In the genomic region with DNA sequence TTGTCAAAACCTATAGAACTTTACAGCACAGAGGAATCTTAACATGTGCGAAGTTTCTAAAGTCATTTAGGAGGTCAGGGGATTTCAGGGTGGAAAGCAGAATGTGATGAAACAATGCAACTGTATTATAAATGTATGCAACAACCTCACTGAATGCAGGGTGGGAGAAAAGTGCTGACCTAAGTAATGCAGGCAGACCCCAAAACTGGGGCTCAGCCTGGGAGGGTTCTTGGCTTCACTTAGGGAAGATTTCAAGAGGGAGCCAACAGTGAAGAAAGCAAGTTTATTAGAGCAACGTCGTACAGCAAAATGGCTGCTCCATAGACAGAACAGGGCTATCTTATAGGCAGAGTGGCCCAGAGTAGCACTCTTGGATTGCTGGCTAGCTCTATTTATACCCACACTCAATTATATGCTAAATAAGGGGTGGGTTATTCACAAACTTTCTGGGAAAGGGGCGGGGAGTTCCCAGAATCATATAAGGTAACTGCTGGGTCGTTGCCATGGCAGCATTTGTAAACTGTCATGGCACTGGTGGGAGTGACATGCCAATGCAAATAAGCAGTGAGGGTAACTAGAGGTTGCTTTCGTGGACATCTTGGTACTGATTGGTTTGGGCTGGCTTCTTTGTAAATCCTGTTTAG, we compare ENCODE assay signal across 2 cellular contexts.
TF ChIP-seq lines count a peak whose summit lies in the region.

No MANE protein-coding gene starts in this region.

TF ChIP-seq in A549, 52 proteins besides CTCF, POLR2A, EP300 and RAD21:
- TF ChIP-seq MAFK (IDR thresholded peaks at IDR 0.05; ENCODE audit: partially characterized antibody) = peak; percentile 16
- no peak for TF ChIP-seq HDAC2 (IDR thresholded peaks at IDR 0.05)
- TF ChIP-seq, protein P1, sequence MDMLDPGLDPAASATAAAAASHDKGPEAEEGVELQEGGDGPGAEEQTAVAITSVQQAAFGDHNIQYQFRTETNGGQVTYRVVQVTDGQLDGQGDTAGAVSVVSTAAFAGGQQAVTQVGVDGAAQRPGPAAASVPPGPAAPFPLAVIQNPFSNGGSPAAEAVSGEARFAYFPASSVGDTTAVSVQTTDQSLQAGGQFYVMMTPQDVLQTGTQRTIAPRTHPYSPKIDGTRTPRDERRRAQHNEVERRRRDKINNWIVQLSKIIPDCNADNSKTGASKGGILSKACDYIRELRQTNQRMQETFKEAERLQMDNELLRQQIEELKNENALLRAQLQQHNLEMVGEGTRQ (IDR thresholded peaks at IDR 0.05) = no peak
- TF ChIP-seq GATA3 (IDR thresholded peaks at IDR 0.05; ENCODE audit: borderline replicate concordance) = no peak
- no peak for TF ChIP-seq ELK1 (IDR thresholded peaks at IDR 0.05; ENCODE audit: low read depth, low read length)
- no peak for TF ChIP-seq ZFP36 (IDR thresholded peaks at IDR 0.05; ENCODE audit: borderline replicate concordance, partially characterized antibody)

TF ChIP-seq in K562, 482 proteins besides CTCF, POLR2A, EP300 and RAD21 (continues in another document):
- no peak for TF ChIP-seq ZNF12 (CRISPR knock-in tag; IDR thresholded peaks at IDR 0.05)
- no peak for TF ChIP-seq NCOA2 (IDR thresholded peaks at IDR 0.05; ENCODE audit: partially characterized antibody in 2 of 2)
- TF ChIP-seq ZNF586 (CRISPR knock-in tag; conservative IDR thresholded peaks at IDR 0.05) = no peak
- TF ChIP-seq RBM34 (IDR thresholded peaks at IDR 0.05; ENCODE audit: borderline replicate concordance, insufficient read depth, low read length) = no peak
- no peak for TF ChIP-seq ESRRA (IDR thresholded peaks at IDR 0.05; ENCODE audit: borderline replicate concordance, low read depth)
- no peak for TF ChIP-seq ZC3H4 (CRISPR knock-in tag; IDR thresholded peaks at IDR 0.05; ENCODE audit: borderline replicate concordance)
- TF ChIP-seq, protein P2, sequence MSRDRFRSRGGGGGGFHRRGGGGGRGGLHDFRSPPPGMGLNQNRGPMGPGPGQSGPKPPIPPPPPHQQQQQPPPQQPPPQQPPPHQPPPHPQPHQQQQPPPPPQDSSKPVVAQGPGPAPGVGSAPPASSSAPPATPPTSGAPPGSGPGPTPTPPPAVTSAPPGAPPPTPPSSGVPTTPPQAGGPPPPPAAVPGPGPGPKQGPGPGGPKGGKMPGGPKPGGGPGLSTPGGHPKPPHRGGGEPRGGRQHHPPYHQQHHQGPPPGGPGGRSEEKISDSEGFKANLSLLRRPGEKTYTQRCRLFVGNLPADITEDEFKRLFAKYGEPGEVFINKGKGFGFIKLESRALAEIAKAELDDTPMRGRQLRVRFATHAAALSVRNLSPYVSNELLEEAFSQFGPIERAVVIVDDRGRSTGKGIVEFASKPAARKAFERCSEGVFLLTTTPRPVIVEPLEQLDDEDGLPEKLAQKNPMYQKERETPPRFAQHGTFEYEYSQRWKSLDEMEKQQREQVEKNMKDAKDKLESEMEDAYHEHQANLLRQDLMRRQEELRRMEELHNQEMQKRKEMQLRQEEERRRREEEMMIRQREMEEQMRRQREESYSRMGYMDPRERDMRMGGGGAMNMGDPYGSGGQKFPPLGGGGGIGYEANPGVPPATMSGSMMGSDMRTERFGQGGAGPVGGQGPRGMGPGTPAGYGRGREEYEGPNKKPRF (IDR thresholded peaks at IDR 0.05; ENCODE audit: low read depth, low read length) = no peak
- TF ChIP-seq STAG1 (CRISPR knock-in tag; IDR thresholded peaks at IDR 0.05; ENCODE audit: borderline replicate concordance) = no peak
- TF ChIP-seq RB1 (IDR thresholded peaks at IDR 0.05; ENCODE audit: low read depth) = no peak
- peak in 1 of 2 experiments; percentile 31; a peak in 1 of 4 replicates for TF ChIP-seq SIX5 (IDR thresholded peaks at IDR 0.05; ENCODE audit: borderline replicate concordance in 1 of 2, insufficient read depth in 1 of 2, low read depth in 1 of 2, low read length in 2 of 2)
- TF ChIP-seq BHLHE40 (IDR thresholded peaks at IDR 0.05; ENCODE audit: low read length) = no peak
- TF ChIP-seq CBX3 (IDR thresholded peaks at IDR 0.05; ENCODE audit: borderline replicate concordance in 1 of 2, low read length in 2 of 2) = no peak
- no peak for TF ChIP-seq NR4A1 (CRISPR knock-in tag; IDR thresholded peaks at IDR 0.05)
- TF ChIP-seq NR4A1 (tag; IDR thresholded peaks at IDR 0.05) = peak; percentile 76
- TF ChIP-seq ZSCAN29 (IDR thresholded peaks at IDR 0.05) = no peak
- no peak for TF ChIP-seq MEF2A (IDR thresholded peaks at IDR 0.05; ENCODE audit: control insufficient read depth, low read depth, low read length)
- TF ChIP-seq ILF3 (IDR thresholded peaks at IDR 0.05; ENCODE audit: borderline replicate concordance) = no peak
- TF ChIP-seq MNT (conservative IDR thresholded peaks at IDR 0.05) = 0 out of 4 replicates have a peak, but pooled peaks of 1 of the 2 experiments have one; percentile 22
- no peak for TF ChIP-seq MAZ (CRISPR knock-in tag; conservative IDR thresholded peaks at IDR 0.05 in 1 of 2, IDR thresholded peaks at IDR 0.05 in 1 of 2)
- no peak for TF ChIP-seq ESRRB (CRISPR knock-in tag; IDR thresholded peaks at IDR 0.05; ENCODE audit: borderline replicate concordance)
- TF ChIP-seq, protein P3, sequence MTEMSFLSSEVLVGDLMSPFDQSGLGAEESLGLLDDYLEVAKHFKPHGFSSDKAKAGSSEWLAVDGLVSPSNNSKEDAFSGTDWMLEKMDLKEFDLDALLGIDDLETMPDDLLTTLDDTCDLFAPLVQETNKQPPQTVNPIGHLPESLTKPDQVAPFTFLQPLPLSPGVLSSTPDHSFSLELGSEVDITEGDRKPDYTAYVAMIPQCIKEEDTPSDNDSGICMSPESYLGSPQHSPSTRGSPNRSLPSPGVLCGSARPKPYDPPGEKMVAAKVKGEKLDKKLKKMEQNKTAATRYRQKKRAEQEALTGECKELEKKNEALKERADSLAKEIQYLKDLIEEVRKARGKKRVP (CRISPR knock-in tag; IDR thresholded peaks at IDR 0.05) = no peak
- TF ChIP-seq ZBTB49 (CRISPR knock-in tag; IDR thresholded peaks at IDR 0.05; ENCODE audit: borderline replicate concordance) = no peak
- no peak for TF ChIP-seq NFIX (CRISPR knock-in tag; IDR thresholded peaks at IDR 0.05; ENCODE audit: low read depth)
- TF ChIP-seq SIN3A (IDR thresholded peaks at IDR 0.05; ENCODE audit: borderline replicate concordance in 2 of 2, control insufficient read depth in 1 of 2, low read depth in 2 of 2, low read length in 2 of 2) = peak in 1 of 2 experiments; percentile 31; a peak in 1 of 4 replicates
- TF ChIP-seq, protein P4, sequence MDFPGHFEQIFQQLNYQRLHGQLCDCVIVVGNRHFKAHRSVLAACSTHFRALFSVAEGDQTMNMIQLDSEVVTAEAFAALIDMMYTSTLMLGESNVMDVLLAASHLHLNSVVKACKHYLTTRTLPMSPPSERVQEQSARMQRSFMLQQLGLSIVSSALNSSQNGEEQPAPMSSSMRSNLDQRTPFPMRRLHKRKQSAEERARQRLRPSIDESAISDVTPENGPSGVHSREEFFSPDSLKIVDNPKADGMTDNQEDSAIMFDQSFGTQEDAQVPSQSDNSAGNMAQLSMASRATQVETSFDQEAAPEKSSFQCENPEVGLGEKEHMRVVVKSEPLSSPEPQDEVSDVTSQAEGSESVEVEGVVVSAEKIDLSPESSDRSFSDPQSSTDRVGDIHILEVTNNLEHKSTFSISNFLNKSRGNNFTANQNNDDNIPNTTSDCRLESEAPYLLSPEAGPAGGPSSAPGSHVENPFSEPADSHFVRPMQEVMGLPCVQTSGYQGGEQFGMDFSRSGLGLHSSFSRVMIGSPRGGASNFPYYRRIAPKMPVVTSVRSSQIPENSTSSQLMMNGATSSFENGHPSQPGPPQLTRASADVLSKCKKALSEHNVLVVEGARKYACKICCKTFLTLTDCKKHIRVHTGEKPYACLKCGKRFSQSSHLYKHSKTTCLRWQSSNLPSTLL (IDR thresholded peaks at IDR 0.05) = no peak
- TF ChIP-seq ZNF77 (CRISPR knock-in tag; IDR thresholded peaks at IDR 0.05) = no peak
- TF ChIP-seq SMARCE1 (IDR thresholded peaks at IDR 0.05) = no peak
- TF ChIP-seq ZNF253 (CRISPR knock-in tag; conservative IDR thresholded peaks at IDR 0.05) = no peak
- TF ChIP-seq, protein P5, sequence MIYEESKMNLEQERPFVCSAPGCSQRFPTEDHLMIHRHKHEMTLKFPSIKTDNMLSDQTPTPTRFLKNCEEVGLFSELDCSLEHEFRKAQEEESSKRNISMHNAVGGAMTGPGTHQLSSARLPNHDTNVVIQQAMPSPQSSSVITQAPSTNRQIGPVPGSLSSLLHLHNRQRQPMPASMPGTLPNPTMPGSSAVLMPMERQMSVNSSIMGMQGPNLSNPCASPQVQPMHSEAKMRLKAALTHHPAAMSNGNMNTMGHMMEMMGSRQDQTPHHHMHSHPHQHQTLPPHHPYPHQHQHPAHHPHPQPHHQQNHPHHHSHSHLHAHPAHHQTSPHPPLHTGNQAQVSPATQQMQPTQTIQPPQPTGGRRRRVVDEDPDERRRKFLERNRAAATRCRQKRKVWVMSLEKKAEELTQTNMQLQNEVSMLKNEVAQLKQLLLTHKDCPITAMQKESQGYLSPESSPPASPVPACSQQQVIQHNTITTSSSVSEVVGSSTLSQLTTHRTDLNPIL (CRISPR knock-in tag; IDR thresholded peaks at IDR 0.05) = no peak
- TF ChIP-seq LEF1 (IDR thresholded peaks at IDR 0.05) = no peak
- no peak for TF ChIP-seq TCF3 (CRISPR knock-in tag; IDR thresholded peaks at IDR 0.05)
- peak; percentile 44; the same call in 1 of the 2 replicates for TF ChIP-seq C11orf30 (IDR thresholded peaks at IDR 0.05; ENCODE audit: low read depth)
- TF ChIP-seq ZNF561 (CRISPR knock-in tag; conservative IDR thresholded peaks at IDR 0.05) = no peak
- TF ChIP-seq ZNF384 (IDR thresholded peaks at IDR 0.05; ENCODE audit: low read depth, low read length) = no peak
- no peak for TF ChIP-seq EHMT2 (IDR thresholded peaks at IDR 0.05)
- TF ChIP-seq CAMTA2 (CRISPR knock-in tag; conservative IDR thresholded peaks at IDR 0.05) = no peak
- TF ChIP-seq, protein P6, sequence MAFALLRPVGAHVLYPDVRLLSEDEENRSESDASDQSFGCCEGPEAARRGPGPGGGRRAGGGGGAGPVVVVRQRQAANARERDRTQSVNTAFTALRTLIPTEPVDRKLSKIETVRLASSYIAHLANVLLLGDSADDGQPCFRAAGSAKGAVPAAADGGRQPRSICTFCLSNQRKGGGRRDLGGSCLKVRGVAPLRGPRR (CRISPR knock-in tag; IDR thresholded peaks at IDR 0.05) = no peak
- no peak for TF ChIP-seq ATF2 (CRISPR knock-in tag; IDR thresholded peaks at IDR 0.05)
- TF ChIP-seq ZNF24 (IDR thresholded peaks at IDR 0.05) = no peak
- TF ChIP-seq MEIS2 (IDR thresholded peaks at IDR 0.05; ENCODE audit: partially characterized antibody) = peak; percentile 21
- TF ChIP-seq, protein P7, sequence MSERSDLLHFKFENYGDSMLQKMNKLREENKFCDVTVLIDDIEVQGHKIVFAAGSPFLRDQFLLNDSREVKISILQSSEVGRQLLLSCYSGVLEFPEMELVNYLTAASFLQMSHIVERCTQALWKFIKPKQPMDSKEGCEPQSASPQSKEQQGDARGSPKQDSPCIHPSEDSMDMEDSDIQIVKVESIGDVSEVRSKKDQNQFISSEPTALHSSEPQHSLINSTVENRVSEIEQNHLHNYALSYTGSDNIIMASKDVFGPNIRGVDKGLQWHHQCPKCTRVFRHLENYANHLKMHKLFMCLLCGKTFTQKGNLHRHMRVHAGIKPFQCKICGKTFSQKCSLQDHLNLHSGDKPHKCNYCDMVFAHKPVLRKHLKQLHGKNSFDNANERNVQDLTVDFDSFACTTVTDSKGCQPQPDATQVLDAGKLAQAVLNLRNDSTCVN (CRISPR knock-in tag; IDR thresholded peaks at IDR 0.05) = no peak
- no peak for TF ChIP-seq NR3C1 (CRISPR knock-in tag; IDR thresholded peaks at IDR 0.05)
- no peak for TF ChIP-seq BRF1 (IDR thresholded peaks at IDR 0.05; ENCODE audit: borderline replicate concordance, extremely low read depth, insufficient read length)
- TF ChIP-seq FOXP1 (CRISPR knock-in tag; IDR thresholded peaks at IDR 0.05) = no peak
- TF ChIP-seq, protein P8, sequence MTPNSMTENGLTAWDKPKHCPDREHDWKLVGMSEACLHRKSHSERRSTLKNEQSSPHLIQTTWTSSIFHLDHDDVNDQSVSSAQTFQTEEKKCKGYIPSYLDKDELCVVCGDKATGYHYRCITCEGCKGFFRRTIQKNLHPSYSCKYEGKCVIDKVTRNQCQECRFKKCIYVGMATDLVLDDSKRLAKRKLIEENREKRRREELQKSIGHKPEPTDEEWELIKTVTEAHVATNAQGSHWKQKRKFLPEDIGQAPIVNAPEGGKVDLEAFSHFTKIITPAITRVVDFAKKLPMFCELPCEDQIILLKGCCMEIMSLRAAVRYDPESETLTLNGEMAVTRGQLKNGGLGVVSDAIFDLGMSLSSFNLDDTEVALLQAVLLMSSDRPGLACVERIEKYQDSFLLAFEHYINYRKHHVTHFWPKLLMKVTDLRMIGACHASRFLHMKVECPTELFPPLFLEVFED (CRISPR knock-in tag; conservative IDR thresholded peaks at IDR 0.05) = no peak
